ENCODE assay signal across 16 cellular contexts in the genomic region with DNA sequence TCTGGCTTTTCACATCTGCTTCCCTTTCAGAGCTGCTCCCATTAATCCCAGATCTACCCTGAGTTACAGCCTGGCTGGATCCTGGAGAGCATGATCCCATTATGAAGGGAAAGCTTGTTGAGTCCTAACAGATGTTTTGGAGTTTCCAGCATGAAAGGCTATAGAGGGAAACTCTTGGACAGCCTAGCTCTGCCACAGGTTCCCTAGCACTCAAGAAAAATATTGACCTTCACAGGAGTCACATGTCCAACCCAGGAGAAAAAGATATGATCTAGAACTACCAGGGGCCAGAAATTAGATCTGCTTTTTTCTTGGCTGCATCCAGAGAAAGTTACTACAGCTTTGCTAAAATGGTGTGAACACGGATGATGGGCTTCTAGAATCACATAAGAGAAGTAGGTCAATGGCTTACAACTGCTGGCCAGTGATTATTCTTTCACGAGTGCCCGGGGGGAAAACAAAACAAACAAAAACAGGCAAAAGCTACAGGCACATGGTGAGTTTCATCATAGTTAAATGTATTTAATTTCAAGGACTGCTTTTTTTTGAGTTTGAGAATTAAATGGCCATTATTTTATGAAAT.
"Had no signal": no experiment of that assay in that cellular context is flagged by ENCODE, and none has a peak within 500 bp of the region (broad histone marks: within the 10 kb centered on the region; RNA-seq: fewer than 3 reads in every experiment).

No MANE protein-coding gene starts in this region.

- H3K27me3 Mint-ChIP-seq: stimulated activated naive CD8-positive, alpha-beta T cell treated with anti-CD3 and anti-CD28 coated beads, Interleukin-15, amount 100 ng/mL, for 72 hours had no signal

- H3K4me1 Mint-ChIP-seq: neural crest cell had no signal

- H3K27me3 ChIP-seq: dorsolateral prefrontal cortex, sigmoid colon, spleen, testis, upper lobe of right lung had no signal

- H3K27ac Mint-ChIP-seq: endodermal cell; T-helper 2 cell treated with Interferon-gamma antibody and Interleukin-4, amounts not matched to agents 5 μg/mL and 100 μg/mL, for 36 hours had no signal

- H3K4me1 ChIP-seq: testis, upper lobe of right lung had no signal

- H3K9me3 ChIP-seq: sigmoid colon, spleen, testis, upper lobe of right lung had no signal

- FAIRE-seq: astrocyte had no signal

- H3K27ac ChIP-seq: dorsolateral prefrontal cortex, sigmoid colon, spleen, testis, upper lobe of right lung had no signal

- H3K4me3 Mint-ChIP-seq: endodermal cell; neural crest cell; stimulated activated naive CD8-positive, alpha-beta T cell treated with anti-CD3 and anti-CD28 coated beads, Interleukin-15, amount 100 ng/mL, for 72 hours; T-helper 2 cell treated with Interferon-gamma antibody and Interleukin-4, amounts not matched to agents 5 μg/mL and 100 μg/mL, for 36 hours had no signal

- H3K9me3 Mint-ChIP-seq: endodermal cell; neural crest cell; stimulated activated naive CD8-positive, alpha-beta T cell treated with anti-CD3 and anti-CD28 coated beads, Interleukin-15, amount 100 ng/mL, for 72 hours; T-helper 2 cell treated with Interferon-gamma antibody and Interleukin-4, amounts not matched to agents 5 μg/mL and 100 μg/mL, for 36 hours had no signal

- H3K4me3 ChIP-seq: dorsolateral prefrontal cortex, sigmoid colon, spleen, testis, upper lobe of right lung had no signal

- ATAC-seq: activated CD4-positive, CD25-positive, alpha-beta regulatory T cell treated with anti-CD3 and anti-CD28 coated beads, Interleukin-2, amount 50 U/mL, for 24 hours; stimulated activated naive CD8-positive, alpha-beta T cell treated with anti-CD3 and anti-CD28 coated beads, Interleukin-15, amount 100 ng/mL, for 72 hours; upper lobe of right lung had no signal

- DNase-seq: activated CD4-positive, alpha-beta T cell treated with anti-CD3 and anti-CD28 coated beads, Interleukin-2, amount 50 U/mL, for 4 hours; activated naive CD4-positive, alpha-beta T cell treated with anti-CD3 and anti-CD28 coated beads, Interleukin-2, amount 50 U/mL, for 16 hours; activated T-cell treated with anti-CD3 and anti-CD28 coated beads for 4 hours; dorsolateral prefrontal cortex; endodermal cell; hypothalamus; sigmoid colon; spleen; stimulated activated naive CD8-positive, alpha-beta T cell treated with anti-CD3 and anti-CD28 coated beads, Interleukin-15, amount 100 ng/mL, for 72 hours; SW 1271; testis; upper lobe of right lung had no signal
